11 cellular contexts compared by ENCODE assay signal in the genomic region with DNA sequence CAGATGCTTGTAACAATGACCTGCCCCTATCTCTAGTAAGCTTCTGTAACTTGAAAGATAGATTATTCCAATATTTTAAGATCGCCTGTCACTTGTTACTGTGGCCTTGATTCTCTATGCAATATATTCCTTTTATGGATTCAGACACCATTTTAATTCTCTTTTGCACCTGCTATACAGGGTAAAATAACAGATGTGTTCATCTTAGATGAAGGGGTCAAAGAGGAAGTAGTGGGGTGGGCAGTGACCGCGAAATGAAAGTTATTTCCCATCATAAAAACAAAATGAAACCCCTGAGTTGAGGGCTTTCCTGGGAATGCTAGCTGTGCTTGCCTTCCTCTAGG.
DNase-seq lines count a peak whose midpoint lies in the region; ATAC-seq and TF ChIP-seq lines count a peak whose summit lies in the region.
"Had no signal": no experiment of that assay in that cellular context is flagged by ENCODE, and none has a peak within 500 bp of the region (broad histone marks: within the 10 kb centered on the region; RNA-seq: fewer than 3 reads in every experiment).

No MANE protein-coding gene starts in this region.

- no peak overlapping the region for H3K4me3 ChIP-seq in BE2C (ENCODE audit: low read depth, low read length)

- ATAC-seq in GM18502 (IDR thresholded peaks at IDR 0.05; ENCODE audit: poor library complexity, unreplicated experiment) = peak; percentile 22
- peak; percentile 9 for ATAC-seq in GM19463 (IDR thresholded peaks at IDR 0.05; ENCODE audit: unreplicated experiment)
- ATAC-seq in HG02981 (IDR thresholded peaks at IDR 0.05; ENCODE audit: unreplicated experiment) = peak; percentile 17

- no peak for TF ChIP-seq CTCF in BE2C (IDR thresholded peaks at IDR 0.05; ENCODE audit: low read depth, low read length)

- peaks cover 86% of the 10 kb centered on the region for H3K4me1 Mint-ChIP-seq in activated T-helper 2 cell treated with anti-CD3 and anti-CD28 coated beads, Interferon-gamma antibody, Interleukin-2, Interleukin-4, amounts not matched to agents 10 μg/mL and 5 μg/mL and 100 μg/mL, durations not matched to agents 14 hours and 24 hours and 36 hours (ENCODE audit: low read depth)

- peak overlapping the region; percentile 99 for H3K27ac Mint-ChIP-seq in activated T-helper 2 cell treated with anti-CD3 and anti-CD28 coated beads, Interferon-gamma antibody, Interleukin-2, Interleukin-4, amounts not matched to agents 10 μg/mL and 5 μg/mL and 100 μg/mL, durations not matched to agents 14 hours and 24 hours and 36 hours
- H3K27ac Mint-ChIP-seq: type B pancreatic cell had no signal

- no peaks in the 10 kb centered on the region for H3K9me3 Mint-ChIP-seq in activated T-helper 2 cell treated with anti-CD3 and anti-CD28 coated beads, Interferon-gamma antibody, Interleukin-2, Interleukin-4, amounts not matched to agents 10 μg/mL and 5 μg/mL and 100 μg/mL, durations not matched to agents 14 hours and 24 hours and 36 hours
- H3K9me3 Mint-ChIP-seq: neural crest cell, type B pancreatic cell had no signal

- intact Hi-C loops in activated T-helper 2 cell treated with anti-CD3 and anti-CD28 coated beads, Interferon-gamma antibody, Interleukin-2, Interleukin-4, amounts not matched to agents 10 μg/mL and 5 μg/mL and 100 μg/mL, durations not matched to agents 14 hours and 24 hours and 36 hours (cut with micrococcal nuclease) = no loop called here

- H3K27me3 ChIP-seq in BE2C = peaks cover 5% of the 10 kb centered on the region

- peaks cover 70% of the 10 kb centered on the region for H3K36me3 Mint-ChIP-seq in activated T-helper 2 cell treated with anti-CD3 and anti-CD28 coated beads, Interferon-gamma antibody, Interleukin-2, Interleukin-4, amounts not matched to agents 10 μg/mL and 5 μg/mL and 100 μg/mL, durations not matched to agents 14 hours and 24 hours and 36 hours (ENCODE audit: low read depth)
- H3K36me3 Mint-ChIP-seq: type B pancreatic cell had no signal

- H3K36me3 ChIP-seq in BE2C = no peaks in the 10 kb centered on the region

- no peaks in the 10 kb centered on the region for H3K9me3 ChIP-seq in BE2C

- H3K4me3 Mint-ChIP-seq in activated T-helper 2 cell treated with anti-CD3 and anti-CD28 coated beads, Interferon-gamma antibody, Interleukin-2, Interleukin-4, amounts not matched to agents 10 μg/mL and 5 μg/mL and 100 μg/mL, durations not matched to agents 14 hours and 24 hours and 36 hours (ENCODE audit: low read depth) = peak overlapping the region; percentile 70
- H3K4me3 Mint-ChIP-seq: neural crest cell, type B pancreatic cell had no signal

- H3K4me1 ChIP-seq in BE2C = no peaks in the 10 kb centered on the region

- no peaks in the 10 kb centered on the region for H3K27me3 Mint-ChIP-seq in activated T-helper 2 cell treated with anti-CD3 and anti-CD28 coated beads, Interferon-gamma antibody, Interleukin-2, Interleukin-4, amounts not matched to agents 10 μg/mL and 5 μg/mL and 100 μg/mL, durations not matched to agents 14 hours and 24 hours and 36 hours (ENCODE audit: low read depth)
- H3K27me3 Mint-ChIP-seq: type B pancreatic cell had no signal

- no peak for DNase-seq in activated T-helper 2 cell treated with anti-CD3 and anti-CD28 coated beads, Interferon-gamma antibody, Interleukin-2, Interleukin-4, amounts not matched to agents 10 μg/mL and 5 μg/mL and 100 μg/mL, durations not matched to agents 14 hours and 24 hours and 36 hours (ENCODE audit: low spot score)
- DNase-seq in NCI-H1092 (lab: John Stamatoyannopoulos, UW) (no peak), NCI-H1048 (lab: John Stamatoyannopoulos, UW) (no peak), BE2C (no peak), AG08396 (ENCODE audit: low spot score) (no peak)
- DNase-seq: activated effector memory CD4-positive, alpha-beta T cell treated with Interleukin-2 at 50 U/mL for 16 hours had no signal
